8 cellular contexts compared by ENCODE assay signal in the genomic region with DNA sequence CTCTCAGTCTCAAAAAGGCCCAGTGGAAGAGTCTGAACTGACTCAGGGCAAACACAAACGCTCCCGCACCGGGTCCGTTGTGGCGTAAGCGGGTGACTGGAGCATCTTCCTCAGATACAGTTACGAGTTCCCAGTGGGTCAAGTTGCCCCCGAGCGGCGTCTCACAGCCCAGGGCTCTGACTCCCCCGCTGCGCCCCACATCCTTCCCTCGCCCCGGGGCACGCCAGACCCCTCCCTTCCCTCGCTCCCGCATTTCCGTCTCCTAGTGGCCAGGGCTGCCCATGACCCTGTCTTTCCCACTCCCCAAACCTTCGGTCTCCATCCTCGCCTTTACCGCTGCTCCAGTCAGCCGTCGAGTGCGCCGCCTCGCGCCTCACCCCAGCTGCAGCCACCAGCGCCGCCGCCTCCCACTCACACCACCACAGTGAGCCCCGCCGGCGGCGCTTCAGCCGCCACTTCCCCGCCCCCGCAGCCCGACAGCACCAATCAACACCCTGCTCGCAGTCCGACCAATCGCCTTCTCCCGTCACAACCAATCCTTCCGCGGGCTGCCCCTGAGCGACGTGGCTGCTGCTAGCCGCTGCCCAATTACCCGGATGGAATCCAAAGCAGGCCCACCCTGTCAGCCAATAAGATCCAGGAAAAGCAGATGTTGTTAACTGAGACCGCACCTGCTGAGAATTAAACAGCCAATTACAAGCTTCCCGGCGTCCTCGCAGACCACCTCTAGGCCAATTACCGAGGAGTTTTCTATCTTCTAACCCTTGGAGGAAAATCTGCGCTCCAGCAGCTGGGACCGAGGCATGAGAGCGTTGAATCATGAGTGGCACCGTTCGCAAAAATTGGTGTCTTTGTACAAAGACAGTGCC. TPM values are rescaled to one million over a fixed set of nuclear protein-coding genes. Genes with fewer than 3 reads are reported as not detected.
DNase-seq lines count a peak whose midpoint lies in the region; ATAC-seq, FAIRE-seq and TF ChIP-seq lines count a peak whose summit lies in the region.

A gene with protein sequence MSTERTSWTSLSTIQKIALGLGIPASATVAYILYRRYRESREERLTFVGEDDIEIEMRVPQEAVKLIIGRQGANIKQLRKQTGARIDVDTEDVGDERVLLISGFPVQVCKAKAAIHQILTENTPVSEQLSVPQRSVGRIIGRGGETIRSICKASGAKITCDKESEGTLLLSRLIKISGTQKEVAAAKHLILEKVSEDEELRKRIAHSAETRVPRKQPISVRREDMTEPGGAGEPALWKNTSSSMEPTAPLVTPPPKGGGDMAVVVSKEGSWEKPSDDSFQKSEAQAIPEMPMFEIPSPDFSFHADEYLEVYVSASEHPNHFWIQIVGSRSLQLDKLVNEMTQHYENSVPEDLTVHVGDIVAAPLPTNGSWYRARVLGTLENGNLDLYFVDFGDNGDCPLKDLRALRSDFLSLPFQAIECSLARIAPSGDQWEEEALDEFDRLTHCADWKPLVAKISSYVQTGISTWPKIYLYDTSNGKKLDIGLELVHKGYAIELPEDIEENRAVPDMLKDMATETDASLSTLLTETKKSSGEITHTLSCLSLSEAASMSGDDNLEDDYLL (minus strand): TSS at position 430 of the 869 bp plus-strand sequence. CDS start 7,478 bp downstream, outside the sequence.

- FAIRE-seq in RCC 7860 (lab: Jason Lieb, UNC), result peak; percentile 96

- H3K36me3 Mint-ChIP-seq in naive B cell, result peaks cover 0 to 6% of the 10 kb centered on the region in 2 donors
- no peaks in the 10 kb centered on the region for H3K36me3 Mint-ChIP-seq in stimulated activated memory B cell treated with anti-CD40 and anti-IgM and Interleukin-4, amounts not matched to agents 10 μg/mL and 1 μg/mL and 100 μg/mL, for 72 hours

- peak within 1 kb of the TSS; percentile 84 for H2AFZ ChIP-seq in DND-41 (ENCODE audit: low read depth, low read length)

- H3K27me3 Mint-ChIP-seq in naive B cell, result no peaks in the 10 kb centered on the region
- H3K27me3 Mint-ChIP-seq in stimulated activated memory B cell treated with anti-CD40 and anti-IgM and Interleukin-4, amounts not matched to agents 10 μg/mL and 1 μg/mL and 100 μg/mL, for 72 hours, result no peaks in the 10 kb centered on the region

- H4K20me1 ChIP-seq in DND-41 (ENCODE audit: insufficient read depth, low read length), result no peaks in the 10 kb centered on the region

- H3K79me2 ChIP-seq in DND-41 (ENCODE audit: insufficient read depth, low read length), result peaks cover 42% of the 10 kb centered on the region

- peak within 1 kb of the TSS; percentile 79 for H3K27ac ChIP-seq in DND-41 (ENCODE audit: low read length)
- peak within 1 kb of the TSS; percentile 27 for H3K27ac ChIP-seq in KOPT-K1 (ENCODE audit: low read depth, low read length, poor library complexity, severe bottlenecking)

- peak within 1 kb of the TSS; percentile 92 to 99 (median 95) for H3K4me3 Mint-ChIP-seq in naive B cell
- H3K4me3 Mint-ChIP-seq in stimulated activated memory B cell treated with anti-CD40 and anti-IgM and Interleukin-4, amounts not matched to agents 10 μg/mL and 1 μg/mL and 100 μg/mL, for 72 hours, result peak within 1 kb of the TSS; percentile 94

- peak within 1 kb of the TSS; percentile 71 to 92 (median 85) for H3K27ac Mint-ChIP-seq in naive B cell
- H3K27ac Mint-ChIP-seq in stimulated activated memory B cell treated with anti-CD40 and anti-IgM and Interleukin-4, amounts not matched to agents 10 μg/mL and 1 μg/mL and 100 μg/mL, for 72 hours, result peak within 1 kb of the TSS; percentile 86

- H3K9ac ChIP-seq in DND-41 (ENCODE audit: low read depth, low read length), result peak within 1 kb of the TSS; percentile 67

- DNase-seq in DND-41 (peak; percentile 99), RCC 7860 (ENCODE audit: low spot score) (peak; percentile 99), activated T-helper 1 cell treated with Interleukin-2 at 50 U/mL for 16 hours (ENCODE audit: low read depth) (peak; percentile 96), fibroblast of gingiva (ENCODE audit: low read depth) (peak; percentile 100), naive B cell (peak; percentile 99)

- H3K4me2 ChIP-seq in DND-41 (ENCODE audit: insufficient read depth, low read length), result peak within 1 kb of the TSS; percentile 91

- H3K4me1 ChIP-seq in DND-41 (ENCODE audit: insufficient read depth, low read length), result peaks cover 32% of the 10 kb centered on the region

- H3K4me1 Mint-ChIP-seq in naive B cell, result peaks cover 11 to 21% (median 16%) of the 10 kb centered on the region in 3 donors
- H3K4me1 Mint-ChIP-seq in stimulated activated memory B cell treated with anti-CD40 and anti-IgM and Interleukin-4, amounts not matched to agents 10 μg/mL and 1 μg/mL and 100 μg/mL, for 72 hours, result peaks cover 18% of the 10 kb centered on the region

- H3K36me3 ChIP-seq in DND-41 (ENCODE audit: insufficient read depth, low read length) (peaks cover 7% of the 10 kb centered on the region; the same call in 1 of the 2 replicates), KOPT-K1 (ENCODE audit: insufficient read depth, low read length) (no peaks in the 10 kb centered on the region)

- peak within 1 kb of the TSS; percentile 41 to 80 for H3K4me3 ChIP-seq in DND-41 (ENCODE audit: low read depth in 1 of 2, low read length in 2 of 2)

- H3K27me3 ChIP-seq in DND-41 (ENCODE audit: insufficient read depth, low read length, poor library complexity), result no peaks in the 10 kb centered on the region

- no peaks in the 10 kb centered on the region for H3K9me3 Mint-ChIP-seq in naive B cell
- H3K9me3 Mint-ChIP-seq in stimulated activated memory B cell treated with anti-CD40 and anti-IgM and Interleukin-4, amounts not matched to agents 10 μg/mL and 1 μg/mL and 100 μg/mL, for 72 hours, result no peaks in the 10 kb centered on the region

- ATAC-seq in DND-41 (ENCODE audit: insufficient read depth, low read depth) (peak; percentile 96), GM21786 (IDR thresholded peaks at IDR 0.05; ENCODE audit: unreplicated experiment) (peak; percentile 97), naive B cell (ENCODE audit: low read depth in 2 of 2) (peak; percentile 92 to 93)
- peak; percentile 99 for ATAC-seq in stimulated activated memory B cell treated with anti-CD40 and anti-IgM and Interleukin-4, amounts not matched to agents 10 μg/mL and 1 μg/mL and 100 μg/mL, for 72 hours

- H3K9me3 ChIP-seq in DND-41 (ENCODE audit: insufficient read depth, low read length, severe bottlenecking) (no peaks in the 10 kb centered on the region), KOPT-K1 (ENCODE audit: insufficient read depth, low read length, poor library complexity, severe bottlenecking) (no peaks in the 10 kb centered on the region)

- peak; percentile 61 for TF ChIP-seq CTCF in DND-41 (IDR thresholded peaks at IDR 0.05; ENCODE audit: borderline replicate concordance, extremely low read depth, low read length, poor library complexity, severe bottlenecking)

RNA-seq across cellular contexts. Expression of the gene that starts here (rescaled TPM):
- 1 to 10 TPM; 3.9 to 9.2 (median 6.9) TPM for polyA plus RNA-seq in naive B cell (ENCODE audit: low read depth in 6 of 6)

Comparison
In these comparisons a context has a peak if more than half of its experiments do, and no peak if none do; other contexts are left out.
1. Peak in every context shown above with its lines: DNase-seq, ATAC-seq, H3K4me3 ChIP-seq and H3K27ac ChIP-seq.